8 cellular contexts compared by ENCODE assay signal in the genomic region with DNA sequence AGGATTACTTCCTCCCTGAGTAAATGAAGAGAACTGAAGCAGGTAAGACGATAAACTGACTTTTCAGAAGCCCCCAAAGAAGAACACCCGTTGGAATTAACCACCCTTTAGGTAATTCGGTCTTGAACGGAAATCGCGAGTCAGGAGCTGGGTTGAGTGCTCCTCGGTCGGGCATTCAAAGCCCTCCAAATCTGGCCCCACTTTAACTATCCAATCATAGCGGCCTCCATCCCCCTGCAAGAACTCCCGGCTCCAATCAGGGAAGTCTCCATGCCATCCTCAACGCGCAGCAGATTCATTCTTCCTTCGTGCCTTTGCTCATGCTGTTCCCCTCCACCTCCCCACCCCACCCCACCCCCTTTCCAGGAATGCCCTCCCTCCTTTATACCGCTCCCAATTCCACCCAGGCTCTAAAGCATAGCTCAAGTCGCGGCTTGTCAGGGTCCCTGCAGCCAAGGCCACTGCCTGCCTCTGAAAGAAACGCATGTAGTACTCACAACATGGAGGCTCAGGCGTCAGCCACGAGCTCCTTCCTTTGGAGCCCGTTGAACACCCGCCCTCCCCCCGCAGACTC. TPM values are rescaled to one million over a fixed set of nuclear protein-coding genes. Genes with fewer than 3 reads are reported as not detected.
DNase-seq lines count a peak whose midpoint lies in the region; ATAC-seq and TF ChIP-seq lines count a peak whose summit lies in the region.

No MANE protein-coding gene starts in this region.

- H3K4me3 Mint-ChIP-seq in nephron progenitor cell, result peak overlapping the region; percentile 87

- H3K36me3 Mint-ChIP-seq in nephron progenitor cell (ENCODE audit: low read depth), result peaks cover 16% of the 10 kb centered on the region

- H3K4me1 ChIP-seq in OCI-LY3 (ENCODE audit: low read length) (peaks cover 42% of the 10 kb centered on the region), foreskin keratinocyte (peaks cover 20% of the 10 kb centered on the region)

- peaks cover 7% of the 10 kb centered on the region for H3K36me3 ChIP-seq in OCI-LY3 (replicated peaks; ENCODE audit: low read depth, low read length)

- ATAC-seq in foreskin keratinocyte (peak; percentile 55), HG03378 (IDR thresholded peaks at IDR 0.05; ENCODE audit: unreplicated experiment) (no peak)

- no peaks in the 10 kb centered on the region for H3K9me3 ChIP-seq in OCI-LY3 (ENCODE audit: insufficient read depth, low read length)

- H3K79me2 ChIP-seq in OCI-LY3 (ENCODE audit: low read length), result peaks cover 56% of the 10 kb centered on the region

- TF ChIP-seq CTCF in OCI-LY3 (IDR thresholded peaks at IDR 0.05; ENCODE audit: low read depth, low read length) (no peak), foreskin keratinocyte (conservative IDR thresholded peaks at IDR 0.05) (no peak), nephron progenitor cell (IDR thresholded peaks at IDR 0.05) (no peak)

- no peaks in the 10 kb centered on the region for H4K20me1 ChIP-seq in OCI-LY3 (ENCODE audit: insufficient read depth, low read length)

- H3K9me3 Mint-ChIP-seq in nephron progenitor cell, result peaks cover 11% of the 10 kb centered on the region

- H3K9ac ChIP-seq in OCI-LY3 (ENCODE audit: low read length), result peak overlapping the region; percentile 84

- peak overlapping the region; percentile 90 for H3K4me3 ChIP-seq in OCI-LY3 (ENCODE audit: low read length)

- no peaks in the 10 kb centered on the region for H3K27me3 Mint-ChIP-seq in nephron progenitor cell (ENCODE audit: low read depth, poor library complexity)

- H3K27me3 ChIP-seq in OCI-LY3 (ENCODE audit: low read depth, low read length) (no peaks in the 10 kb centered on the region), foreskin keratinocyte (no peaks in the 10 kb centered on the region)

- peak overlapping the region; percentile 91 for H3K27ac Mint-ChIP-seq in nephron progenitor cell

- DNase-seq in Caki2 (ENCODE audit: low read depth), result peak; percentile 74
- DNase-seq in HT1080 (ENCODE audit: low read depth), result peak; percentile 72
- peak; percentile 22 for DNase-seq in activated naive CD4-positive, alpha-beta T cell treated with Interleukin-2 at 50 U/mL for 16 hours
- DNase-seq in foreskin keratinocyte, result peak; percentile 88 to 94
- DNase-seq in nephron progenitor cell, result peak; percentile 41
- peak; percentile 61 for DNase-seq in ureter (ENCODE audit: low spot score)

- H3K27ac ChIP-seq in OCI-LY3 (ENCODE audit: low read length) (peak overlapping the region; percentile 71), foreskin keratinocyte (peak overlapping the region; percentile 31)

- in situ Hi-C loops in Caki2 (cut with HindIII; ENCODE audit: low pct_unique_long_range_greater_than_20kb, low sequenced_read_pairs), result no loop called here

- peak overlapping the region; percentile 90 for H3K4me2 ChIP-seq in OCI-LY3 (ENCODE audit: low read length)

- H2AFZ ChIP-seq in OCI-LY3 (ENCODE audit: low read depth, low read length), result peak overlapping the region; percentile 80

- peaks cover 66% of the 10 kb centered on the region for H3K4me1 Mint-ChIP-seq in nephron progenitor cell

RNA-seq across cellular contexts. Expression of a gene that starts 0.6 kb away (rescaled TPM):
- total RNA-seq in Caki2 (2014; rRNA removed; shearing (Covaris generic); ENCODE audit: low replicate concordance), result 0.98 and 2.4 TPM in 2 replicates
- total RNA-seq in HT1080 (2014; rRNA removed; shearing (Covaris generic)), result 3.2 and 4.6 TPM in 2 replicates
- 4.2 and 5.6 TPM in 2 replicates for polyA plus RNA-seq in HT1080 (2015; cell fraction: cytosol; rRNA removed)
- 6.7 and 7.2 TPM in 2 replicates for polyA plus RNA-seq in HT1080 (2015; cell fraction: nucleus; rRNA removed)
- total RNA-seq in foreskin keratinocyte, result 23.1 and 24.9 TPM in 2 replicates
- 2.3 and 2.7 TPM in 2 replicates for polyA plus RNA-seq in foreskin keratinocyte
- 36.0 TPM for total RNA-seq in ureter

Comparison
In these comparisons a context has a peak if more than half of its experiments do, and no peak if none do; other contexts are left out.
1. DNase-seq: peak in every context shown above with its lines; median percentile 91 in foreskin keratinocyte; 74 in Caki2; 72 in HT1080; 61 in ureter; 41 in nephron progenitor cell; 22 in activated naive CD4-positive, alpha-beta T cell treated with Interleukin-2 at 50 U/mL for 16 hours.